20 cellular contexts compared by ENCODE assay signal in the genomic region with DNA sequence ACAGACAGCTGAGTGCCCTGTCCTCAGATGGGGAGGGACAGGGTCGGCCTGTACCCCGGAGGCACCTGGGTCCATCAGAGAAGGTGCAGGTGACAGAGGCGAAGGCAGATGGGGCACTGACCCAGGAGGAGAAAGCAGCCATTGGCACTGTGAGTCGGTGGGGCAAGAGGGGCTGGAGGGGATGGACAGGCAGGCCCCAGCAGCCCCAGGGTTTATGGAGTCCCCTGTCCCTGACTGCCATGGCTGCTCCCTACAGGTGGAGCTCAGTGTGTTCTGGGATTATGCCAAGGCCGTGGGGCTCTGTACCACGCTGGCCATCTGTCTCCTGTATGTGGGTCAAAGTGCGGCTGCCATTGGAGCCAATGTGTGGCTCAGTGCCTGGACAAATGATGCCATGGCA. TPM values are rescaled to one million over a fixed set of nuclear protein-coding genes. Genes with fewer than 3 reads are reported as not detected.
DNase-seq lines count a peak whose midpoint lies in the region; ATAC-seq and TF ChIP-seq lines count a peak whose summit lies in the region.
"Had no signal": no experiment of that assay in that cellular context is flagged by ENCODE, and none has a peak within 500 bp of the region (broad histone marks: within the 10 kb centered on the region; RNA-seq: fewer than 3 reads in every experiment).

No MANE protein-coding gene starts in this region.

- DNase-seq in BE2C: peak; percentile 4
- peak; percentile 41 for DNase-seq in H7
- peak; percentile 94 for DNase-seq in cerebellum (ENCODE audit: low spot score)
- DNase-seq in myocyte (ENCODE audit: low read depth): peak; percentile 24
- DNase-seq in stimulated activated CD4-positive, alpha-beta T cell treated with anti-CD3 and anti-CD28 coated beads, Interleukin-15, amount 100 ng/mL, for 24 hours: no peak
- DNase-seq: activated CD4-positive, alpha-beta T cell treated with anti-CD3 and anti-CD28 coated beads for 48 hours; activated naive CD4-positive, alpha-beta T cell treated with anti-CD3 and anti-CD28 coated beads, Interleukin-2, amount 10 ng/mL, durations not matched to agents 7 days and 5 days; activated T-cell treated with anti-CD3 and anti-CD28 coated beads, Interleukin-2, amount 50 U/mL, for 72 hours; MM.1S; naive B cell; NCI-H1436; NCI-H748 treated with DMSO at 0.1 percent for 48 hours; SW 1271 had no signal

- no peaks in the 10 kb centered on the region for H3K9me3 Mint-ChIP-seq in activated T-helper 17 cell treated with anti-CD3 and anti-CD28 coated beads, Interleukin-2, amount 50 U/mL, for 72 hours
- H3K9me3 Mint-ChIP-seq: activated naive CD4-positive, alpha-beta T cell treated with anti-CD3 and anti-CD28 coated beads, Interleukin-2, amount 10 ng/mL, durations not matched to agents 7 days and 5 days; activated T-cell treated with anti-CD3 and anti-CD28 coated beads, Interleukin-2, amount 50 U/mL, for 72 hours; naive B cell had no signal

- ATAC-seq in HG03095 (IDR thresholded peaks at IDR 0.05; ENCODE audit: unreplicated experiment): no peak
- no peak for ATAC-seq in HG03439 (IDR thresholded peaks at IDR 0.05; ENCODE audit: unreplicated experiment)
- no peak for ATAC-seq in activated T-helper 17 cell treated with anti-CD3 and anti-CD28 coated beads, Interleukin-2, amount 50 U/mL, for 72 hours (replicated peaks)
- ATAC-seq: activated T-cell treated with anti-CD3 and anti-CD28 coated beads, Interleukin-2, amount 50 U/mL, for 72 hours; sciatic nerve had no signal

- H3K27ac Mint-ChIP-seq in activated T-helper 17 cell treated with anti-CD3 and anti-CD28 coated beads, Interleukin-2, amount 50 U/mL, for 72 hours: no peak overlapping the region
- H3K27ac Mint-ChIP-seq: activated naive CD4-positive, alpha-beta T cell treated with anti-CD3 and anti-CD28 coated beads, Interleukin-2, amount 10 ng/mL, durations not matched to agents 7 days and 5 days; activated T-cell treated with anti-CD3 and anti-CD28 coated beads, Interleukin-2, amount 50 U/mL, for 72 hours had no signal

- H3K27me3 ChIP-seq in BE2C: no peaks in the 10 kb centered on the region
- no peaks in the 10 kb centered on the region for H3K27me3 ChIP-seq in H7 (ENCODE audit: control insufficient read depth, insufficient read depth, low read length)
- H3K27me3 ChIP-seq: cardiac muscle cell, ovary had no signal

- H3K4me3 Mint-ChIP-seq in activated T-helper 17 cell treated with anti-CD3 and anti-CD28 coated beads, Interleukin-2, amount 50 U/mL, for 72 hours: no peak overlapping the region
- H3K4me3 Mint-ChIP-seq: activated naive CD4-positive, alpha-beta T cell treated with anti-CD3 and anti-CD28 coated beads, Interleukin-2, amount 10 ng/mL, durations not matched to agents 7 days and 5 days; activated T-cell treated with anti-CD3 and anti-CD28 coated beads, Interleukin-2, amount 50 U/mL, for 72 hours; naive B cell had no signal

- no peak for TF ChIP-seq CTCF in BE2C (IDR thresholded peaks at IDR 0.05; ENCODE audit: low read depth, low read length)

- peaks cover 3% of the 10 kb centered on the region for H3K27me3 Mint-ChIP-seq in activated T-helper 17 cell treated with anti-CD3 and anti-CD28 coated beads, Interleukin-2, amount 50 U/mL, for 72 hours

- H3K9me3 ChIP-seq in BE2C: no peaks in the 10 kb centered on the region
- H3K9me3 ChIP-seq: ovary had no signal

- H3K36me3 Mint-ChIP-seq in activated T-helper 17 cell treated with anti-CD3 and anti-CD28 coated beads, Interleukin-2, amount 50 U/mL, for 72 hours (ENCODE audit: low read depth): no peaks in the 10 kb centered on the region
- H3K36me3 Mint-ChIP-seq: activated naive CD4-positive, alpha-beta T cell treated with anti-CD3 and anti-CD28 coated beads, Interleukin-2, amount 10 ng/mL, durations not matched to agents 7 days and 5 days; naive B cell had no signal

- no peak overlapping the region for H3K4me3 ChIP-seq in BE2C (ENCODE audit: low read depth, low read length)
- H3K4me3 ChIP-seq in H7 (ENCODE audit: insufficient read depth, low read depth, low read length): no peak overlapping the region
- H3K4me3 ChIP-seq: cardiac muscle cell, ovary had no signal

- H3K36me3 ChIP-seq in BE2C (no peaks in the 10 kb centered on the region), H7 (replicated peaks; ENCODE audit: control insufficient read depth, insufficient read depth, low read length) (no peaks in the 10 kb centered on the region)
- H3K36me3 ChIP-seq: cardiac muscle cell, ovary had no signal

- H3K4me1 ChIP-seq in BE2C: no peaks in the 10 kb centered on the region

- H3K4me1 Mint-ChIP-seq in activated T-helper 17 cell treated with anti-CD3 and anti-CD28 coated beads, Interleukin-2, amount 50 U/mL, for 72 hours: no peaks in the 10 kb centered on the region
- H3K4me1 Mint-ChIP-seq: activated naive CD4-positive, alpha-beta T cell treated with anti-CD3 and anti-CD28 coated beads, Interleukin-2, amount 10 ng/mL, durations not matched to agents 7 days and 5 days had no signal

RNA-seq across cellular contexts. Expression of a gene that starts 32.1 kb away (rescaled TPM):
- 32.3 TPM for polyA plus RNA-seq in BE2C (2012; ENCODE audit: insufficient read depth, insufficient read length, low read depth)
- total RNA-seq in H7 (2014; rRNA removed; shearing (Covaris generic)): 42.0 and 46.0 TPM in 2 replicates
- total RNA-seq in cerebellum (22.2 TPM), myocyte (40.3 and 48.0 TPM in 2 replicates)
- 21.1 TPM for polyA plus RNA-seq in myocyte (2012)
- 10 to 100 TPM; 13.0 to 29.9 TPM for total RNA-seq in activated T-helper 17 cell treated with anti-CD3 and anti-CD28 coated beads, Interleukin-2, amount 50 U/mL, for 72 hours

RNA-seq across cellular contexts. Expression of a gene that starts 40.9 kb away (rescaled TPM):
- polyA plus RNA-seq in BE2C (2012; ENCODE audit: insufficient read depth, insufficient read length, low read depth): 2.9 TPM
- 0.33 and 0.48 TPM in 2 replicates for total RNA-seq in H7 (2014; rRNA removed; shearing (Covaris generic))
- 0.82 TPM for total RNA-seq in cerebellum
- 1.6 and 2.0 TPM in 2 replicates for total RNA-seq in myocyte
- polyA plus RNA-seq in myocyte (2012): 82.1 TPM
- total RNA-seq in activated T-helper 17 cell treated with anti-CD3 and anti-CD28 coated beads, Interleukin-2, amount 50 U/mL, for 72 hours: under 1 TPM in 1 of 2 donors, not detected in 1; 0.40 TPM
- total RNA-seq: activated T-cell treated with anti-CD3 and anti-CD28 coated beads, Interleukin-2, amount 50 U/mL, for 72 hours; cardiac muscle cell; OCI-LY7 had no signal

RNA-seq across cellular contexts. Expression of a gene that starts 43.8 kb away (rescaled TPM):
- 137 TPM for polyA plus RNA-seq in BE2C (2012; ENCODE audit: insufficient read depth, insufficient read length, low read depth)
- total RNA-seq in H7 (2014; rRNA removed; shearing (Covaris generic)): 45.4 and 76.9 TPM in 2 replicates
- 133 TPM for total RNA-seq in cerebellum
- 65.1 and 70.5 TPM in 2 replicates for total RNA-seq in myocyte
- 71.1 TPM for polyA plus RNA-seq in myocyte (2012)
- total RNA-seq in activated T-helper 17 cell treated with anti-CD3 and anti-CD28 coated beads, Interleukin-2, amount 50 U/mL, for 72 hours: 100 to 1,000 TPM; 113 to 142 TPM
